18 cellular contexts compared by ENCODE assay signal in genomic region chr5:10838038-10838437, GRCh38.
A peak's percentile ranks its signal among the peaks of the same experiment; 100 is the strongest.
DNase-seq lines count a peak whose midpoint lies in the region; ATAC-seq and TF ChIP-seq lines count a peak whose summit lies in the region.
"Had no signal": no experiment of that assay in that cellular context is flagged by ENCODE, and none has a peak within 500 bp of the region (broad histone marks: within the 10 kb centered on the region; RNA-seq: fewer than 3 reads in every experiment).

No MANE protein-coding gene starts in this region.

- no peaks in the 10 kb centered on the region for H3F3A ChIP-seq in SK-N-SH (replicated peaks; ENCODE audit: insufficient read depth)

- H3K9ac ChIP-seq in SK-N-SH = no peak overlapping the region
- H3K9ac ChIP-seq: neural progenitor cell had no signal

- CTCF ChIA-PET in SK-N-SH (lab: Yijun Ruan, JAX) = interaction anchor here (4.4 kb wide), 1 partner anchor 18 kb away, joined by 20 read pairs; no protein-coding TSS in a partner anchor

- H3K27ac ChIP-seq in SK-N-SH (ENCODE audit: low read depth in 2 of 2, low read length in 1 of 2) = no peak overlapping the region
- H3K27ac ChIP-seq: gastroesophageal sphincter, HL-60, neural progenitor cell, vagina had no signal

- H3K9me2 ChIP-seq in SK-N-SH = no peaks in the 10 kb centered on the region

- no peak overlapping the region for H3K4me2 ChIP-seq in SK-N-SH
- H3K4me2 ChIP-seq: neural progenitor cell had no signal

- WGBS in SK-N-SH (ENCODE audit: low lambda C conversion rate) = 58% methylated on average over 5 of the region's 5 CpGs

- no peaks in the 10 kb centered on the region for H3K9me3 ChIP-seq in SK-N-SH
- H3K9me3 ChIP-seq: vagina had no signal

- POLR2A ChIA-PET in SK-N-SH (lab: Yijun Ruan, JAX) = no interaction called here

- no peak for TF ChIP-seq RAD21 in SK-N-SH (IDR thresholded peaks at IDR 0.05; ENCODE audit: low read length)

- H3K4me3 ChIP-seq in SK-N-SH (ENCODE audit: low read depth in 2 of 2, low read length in 1 of 2) = no peak overlapping the region
- H3K4me3 ChIP-seq: gastroesophageal sphincter, neural progenitor cell, vagina had no signal

- peak; percentile 49 for ATAC-seq in GM19043 (IDR thresholded peaks at IDR 0.05; ENCODE audit: low read depth, unreplicated experiment)
- peak; percentile 85 for ATAC-seq in HG02852 (IDR thresholded peaks at IDR 0.05; ENCODE audit: unreplicated experiment)
- ATAC-seq: gastroesophageal sphincter, Right ventricle myocardium inferior, sciatic nerve had no signal

- no peaks in the 10 kb centered on the region for H3K79me2 ChIP-seq in SK-N-SH (ENCODE audit: insufficient read depth)

- H2AFZ ChIP-seq in SK-N-SH (ENCODE audit: low read depth) = no peak overlapping the region
- H2AFZ ChIP-seq: neural progenitor cell had no signal

- H4K20me1 ChIP-seq in SK-N-SH (ENCODE audit: insufficient read depth) = no peaks in the 10 kb centered on the region

- TF ChIP-seq CTCF in SK-N-SH (IDR thresholded peaks at IDR 0.05) = no peak

- DNase-seq in EL (peak; percentile 34), MV-4-11 (lab: John Stamatoyannopoulos, UW) (peak; percentile 47), NCI-H1436 (lab: John Stamatoyannopoulos, UW) (no peak), NCI-H1694 treated with DMSO at 0.1 percent for 48 hours (lab: John Stamatoyannopoulos, UW) (no peak), SK-N-SH (no peak)
- no peak for DNase-seq in stimulated activated CD8-positive, alpha-beta memory T cell treated with anti-CD3 and anti-CD28 coated beads, Interleukin-4, amount 100 ng/mL, for 48 hours
- DNase-seq: activated CD4-positive, alpha-beta T cell treated with anti-CD3 and anti-CD28 coated beads, Interleukin-2, amount 50 U/mL, for 1 hour; anterior cingulate cortex; NK-92 treated with Interleukin-12 subunit alpha and Interleukin-12 subunit beta, amount 100 ng/mL, for 24 hours; stimulated activated naive CD4-positive, alpha-beta T cell had no signal

- no peaks in the 10 kb centered on the region for H3K36me3 ChIP-seq in SK-N-SH (replicated peaks in 1 of 2; ENCODE audit: control insufficient read depth in 1 of 2, insufficient read depth in 2 of 2, low read length in 1 of 2)
- H3K36me3 ChIP-seq: gastroesophageal sphincter, neural progenitor cell, vagina had no signal

- no peaks in the 10 kb centered on the region; the same call in 1 of the 2 replicates for H3K27me3 ChIP-seq in SK-N-SH (ENCODE audit: insufficient read depth)
- H3K27me3 ChIP-seq: neural progenitor cell, vagina had no signal

- H3K4me1 ChIP-seq in SK-N-SH (ENCODE audit: control insufficient read depth in 1 of 2, insufficient read depth in 2 of 2, low read depth in 1 of 2, low read length in 1 of 2) = no peaks in the 10 kb centered on the region
- H3K4me1 ChIP-seq: gastroesophageal sphincter, neural progenitor cell, vagina had no signal

- TF ChIP-seq EP300 in SK-N-SH (IDR thresholded peaks at IDR 0.05; ENCODE audit: borderline replicate concordance in 1 of 2, low read depth in 1 of 2, low read length in 1 of 2) = no peak

TF ChIP-seq in SK-N-SH, 30 proteins besides CTCF, POLR2A, EP300 and RAD21:
- no peak for TF ChIP-seq REST (IDR thresholded peaks at IDR 0.05; ENCODE audit: low read depth, low read length)
- no peak for TF ChIP-seq JUND (IDR thresholded peaks at IDR 0.05)
- TF ChIP-seq ELF1 (IDR thresholded peaks at IDR 0.05) = no peak
- TF ChIP-seq ZBTB33 (IDR thresholded peaks at IDR 0.05; ENCODE audit: borderline replicate concordance, low read depth) = no peak
- no peak for TF ChIP-seq USF1 (IDR thresholded peaks at IDR 0.05; ENCODE audit: borderline replicate concordance, low read depth)
- no peak for TF ChIP-seq SMC3 (IDR thresholded peaks at IDR 0.05; ENCODE audit: low read depth, low read length)

Comparison
In these comparisons a context has a peak if more than half of its experiments do, and no peak if none do; other contexts are left out.
1. DNase-seq: peak in EL (single experiment) and MV-4-11 (single experiment); none in NCI-H1436 (single experiment), NCI-H1694 treated with DMSO at 0.1 percent for 48 hours (single experiment), SK-N-SH (single experiment) and stimulated activated CD8-positive, alpha-beta memory T cell treated with anti-CD3 and anti-CD28 coated beads, Interleukin-4, amount 100 ng/mL, for 48 hours (single experiment).